ENCODE assay signal across 11 cellular contexts in genomic region chr4:88018471-88018870, GRCh38. TPM values are rescaled to one million over a fixed set of nuclear protein-coding genes. Genes with fewer than 3 reads are reported as not detected.
DNase-seq lines count a peak whose midpoint lies in the region; ATAC-seq and TF ChIP-seq lines count a peak whose summit lies in the region.
"Had no signal": no experiment of that assay in that cellular context is flagged by ENCODE, and none has a peak within 500 bp of the region (broad histone marks: within the 10 kb centered on the region; RNA-seq: fewer than 3 reads in every experiment).

No MANE protein-coding gene starts in this region.

- intact Hi-C loops in naive thymus-derived CD4-positive, alpha-beta T cell (cut with micrococcal nuclease): no loop called here

- H3K9ac ChIP-seq in adipocyte (ENCODE audit: low read length): peak overlapping the region; percentile 80
- no peak overlapping the region for H3K9ac ChIP-seq in rectal smooth muscle tissue (ENCODE audit: low read length)

- H3K36me3 ChIP-seq in adipocyte (ENCODE audit: control insufficient read depth, insufficient read depth, low read length, severe bottlenecking) (peaks cover 8% of the 10 kb centered on the region), gastroesophageal sphincter (peaks cover 0 to 29% of the 10 kb centered on the region in 2 donors), rectal smooth muscle tissue (ENCODE audit: control insufficient read depth, insufficient read depth, low read length) (no peaks in the 10 kb centered on the region)
- no peaks in the 10 kb centered on the region for H3K36me3 ChIP-seq in naive thymus-derived CD4-positive, alpha-beta T cell (ENCODE audit: control insufficient read depth in 2 of 3, insufficient read depth in 3 of 3, low read length in 3 of 3)

- H3K9me3 ChIP-seq in adipocyte (ENCODE audit: control insufficient read depth, low read length) (no peaks in the 10 kb centered on the region), gastroesophageal sphincter (no peaks in the 10 kb centered on the region)
- H3K9me3 ChIP-seq in naive thymus-derived CD4-positive, alpha-beta T cell (ENCODE audit: control insufficient read depth in 2 of 3, low read length in 3 of 3): no peaks in the 10 kb centered on the region

- TF ChIP-seq EP300 in gastroesophageal sphincter (IDR thresholded peaks at IDR 0.05): no peak

- no peak overlapping the region for H3K4me3 Mint-ChIP-seq in naive thymus-derived CD4-positive, alpha-beta T cell
- H3K4me3 Mint-ChIP-seq: WTC11 had no signal

- POLR2A ChIA-PET in naive thymus-derived CD4-positive, alpha-beta T cell (lab: Charles Lee): no interaction called here

- 15 to 53% methylated on average over 5 of the region's 5 CpGs for WGBS in gastroesophageal sphincter (ENCODE audit: low coverage in 1 of 2), 2 donors

- DNase-seq in EL: peak; percentile 85
- peak; percentile 33 for DNase-seq in adipocyte (ENCODE audit: low read depth)
- no peak for DNase-seq in naive thymus-derived CD4-positive, alpha-beta T cell
- no peak for DNase-seq in islet precursor cell
- DNase-seq in effector CD4-positive, alpha-beta T cell: no peak
- DNase-seq: DMS 273 treated with DMSO at 0.1 percent for 48 hours had no signal

- H3K4me3 ChIP-seq in adipocyte (ENCODE audit: low read length) (peak overlapping the region; percentile 79), gastroesophageal sphincter (peak overlapping the region in 1 of 2 donors; percentile 0), rectal smooth muscle tissue (ENCODE audit: low read length) (peak overlapping the region; percentile 29)
- H3K4me3 ChIP-seq in naive thymus-derived CD4-positive, alpha-beta T cell (ENCODE audit: low read length): no peak overlapping the region

- H3K27ac ChIP-seq in gastroesophageal sphincter: peak overlapping the region; percentile 87 to 100 (median 91)
- H3K27ac ChIP-seq in rectal smooth muscle tissue (ENCODE audit: low read depth, low read length): peak overlapping the region; percentile 94
- no peak overlapping the region for H3K27ac ChIP-seq in naive thymus-derived CD4-positive, alpha-beta T cell (ENCODE audit: low read depth, low read length)

- H3K27ac Mint-ChIP-seq in naive thymus-derived CD4-positive, alpha-beta T cell: no peak overlapping the region

- peak; percentile 57 for ATAC-seq in gastroesophageal sphincter
- no peak for ATAC-seq in naive thymus-derived CD4-positive, alpha-beta T cell
- no peak for ATAC-seq in HG02678 (IDR thresholded peaks at IDR 0.05; ENCODE audit: unreplicated experiment)
- ATAC-seq: WTC11 had no signal

- H3K27me3 ChIP-seq in adipocyte (replicated peaks; ENCODE audit: control insufficient read depth, insufficient read depth, low read length): no peaks in the 10 kb centered on the region
- no peaks in the 10 kb centered on the region for H3K27me3 ChIP-seq in gastroesophageal sphincter
- H3K27me3 ChIP-seq in rectal smooth muscle tissue (ENCODE audit: control insufficient read depth, insufficient read depth, low read length): no peaks in the 10 kb centered on the region
- no peaks in the 10 kb centered on the region for H3K27me3 ChIP-seq in naive thymus-derived CD4-positive, alpha-beta T cell (ENCODE audit: control insufficient read depth in 2 of 2, insufficient read depth in 2 of 2, low read length in 2 of 2)

- no peaks in the 10 kb centered on the region for H3K9me3 Mint-ChIP-seq in naive thymus-derived CD4-positive, alpha-beta T cell

- H3K4me1 ChIP-seq in adipocyte (ENCODE audit: control insufficient read depth, insufficient read depth, low read length): peaks cover 51% of the 10 kb centered on the region
- H3K4me1 ChIP-seq in gastroesophageal sphincter: peaks cover 37 to 95% (median 47%) of the 10 kb centered on the region in 3 donors
- peaks cover 43% of the 10 kb centered on the region for H3K4me1 ChIP-seq in rectal smooth muscle tissue (ENCODE audit: control insufficient read depth, insufficient read depth, low read length)
- no peaks in the 10 kb centered on the region for H3K4me1 ChIP-seq in naive thymus-derived CD4-positive, alpha-beta T cell (ENCODE audit: control insufficient read depth in 2 of 2, insufficient read depth in 2 of 2, low read length in 2 of 2)

- H3K4me1 Mint-ChIP-seq in naive thymus-derived CD4-positive, alpha-beta T cell: peaks cover 0 to 14% (median 6%) of the 10 kb centered on the region in 7 donors

- peaks cover 7 to 20% (median 16%) of the 10 kb centered on the region in 5 donors for H3K36me3 Mint-ChIP-seq in naive thymus-derived CD4-positive, alpha-beta T cell

- no peak for TF ChIP-seq CTCF in gastroesophageal sphincter (IDR thresholded peaks at IDR 0.05)

- CTCF ChIA-PET in naive thymus-derived CD4-positive, alpha-beta T cell (lab: Charles Lee): no interaction called here

- no peak for TF ChIP-seq POLR2A in gastroesophageal sphincter (IDR thresholded peaks at IDR 0.05)

- no peaks in the 10 kb centered on the region for H3K27me3 Mint-ChIP-seq in naive thymus-derived CD4-positive, alpha-beta T cell

RNA-seq across cellular contexts. Expression of gene PKD2, which starts 11.0 kb away (rescaled TPM):
- 100 to 1,000 TPM in 3 of 4 donors, 10 to 100 TPM in 1; 84.5 to 125 (median 117) TPM for total RNA-seq in gastroesophageal sphincter
- 10 to 100 TPM in 1 of 5 experiments, 1 to 10 TPM in 4; 4.9 to 16.1 (median 6.8) TPM for total RNA-seq in naive thymus-derived CD4-positive, alpha-beta T cell
- polyA plus RNA-seq in naive thymus-derived CD4-positive, alpha-beta T cell: 1 to 10 TPM; 2.7 to 7.1 TPM

RNA-seq across cellular contexts. Expression of gene SPP1, which starts 43.0 kb away (rescaled TPM):
- total RNA-seq in gastroesophageal sphincter: 10 to 100 TPM in 2 of 4 donors, 1 to 10 TPM in 2; 5.6 to 37.8 (median 10.3) TPM
- 10 to 100 TPM in 2 of 5 experiments, 1 to 10 TPM in 1, not detected in 2; 1.6 to 28.5 (median 21.6) TPM for total RNA-seq in naive thymus-derived CD4-positive, alpha-beta T cell
- not detected for polyA plus RNA-seq in naive thymus-derived CD4-positive, alpha-beta T cell
- total RNA-seq: lung microvascular endothelial cell had no signal

Comparison
In these comparisons a context has a peak if more than half of its experiments do, and no peak if none do; other contexts are left out.
1. DNase-seq: peak in EL (single experiment) and adipocyte (single experiment); none in naive thymus-derived CD4-positive, alpha-beta T cell (0 of 9), islet precursor cell (single experiment) and effector CD4-positive, alpha-beta T cell (single experiment).
2. RNA of gene PKD2, which starts 11.0 kb away (total RNA-seq): 84.5 to 125 TPM in gastroesophageal sphincter; 4.9 to 16.1 TPM in naive thymus-derived CD4-positive, alpha-beta T cell; every median in the first group is over 4 times any median in the second.